In the genomic region with DNA sequence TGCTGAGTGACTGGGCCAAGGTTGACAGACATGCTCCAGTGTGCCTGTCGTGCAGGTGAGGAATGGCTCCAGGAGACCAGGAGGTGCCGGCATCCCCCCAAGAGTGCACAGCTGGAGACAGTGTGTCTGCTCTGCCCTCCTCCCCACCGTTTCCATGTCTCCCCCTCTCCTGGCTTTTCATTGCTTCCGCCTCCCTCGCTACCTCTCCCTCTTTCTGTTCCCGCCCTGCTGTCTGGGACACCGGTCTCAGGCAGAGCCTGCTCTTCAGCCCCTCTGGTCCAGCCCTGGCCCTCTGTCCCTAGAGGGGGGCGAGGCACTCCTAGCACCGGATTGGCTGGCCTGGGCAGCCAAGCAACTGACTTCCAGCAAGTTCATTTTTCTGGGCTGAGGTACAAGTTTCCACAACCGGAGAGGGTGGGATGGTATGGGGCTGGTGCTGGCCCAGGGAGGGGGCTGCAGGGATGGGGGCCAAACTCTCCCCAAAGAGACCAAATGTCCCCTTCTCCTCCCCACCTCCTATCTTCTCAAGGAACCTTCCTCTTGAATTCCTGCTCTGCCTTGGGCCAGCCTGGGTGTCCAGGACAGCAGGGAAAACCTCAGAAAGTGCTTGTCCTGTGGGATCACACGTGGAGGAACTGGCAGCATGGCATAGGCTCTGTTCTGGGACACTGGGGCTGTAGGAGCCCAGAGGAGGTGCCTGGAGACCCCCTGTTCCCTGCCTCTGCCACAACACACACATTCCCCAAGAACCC, we compare ENCODE assay signal across 12 cellular contexts. TPM values are rescaled to one million over a fixed set of nuclear protein-coding genes. Genes with fewer than 3 reads are reported as not detected.
A peak's percentile ranks its signal among the peaks of the same experiment; 100 is the strongest.
DNase-seq lines count a peak whose midpoint lies in the region; ATAC-seq and TF ChIP-seq lines count a peak whose summit lies in the region.
"Had no signal": no experiment of that assay in that cellular context is flagged by ENCODE, and none has a peak within 500 bp of the region (broad histone marks: within the 10 kb centered on the region; RNA-seq: fewer than 3 reads in every experiment).

No MANE protein-coding gene starts in this region.

- H3K79me2 ChIP-seq in PC-3 (ENCODE audit: low read length) (no peaks in the 10 kb centered on the region), parathyroid adenoma (no peaks in the 10 kb centered on the region)

- CTCF ChIA-PET in PC-3 (lab: Charles Lee) = interaction anchor here (1.5 kb wide), 1 partner anchor 79 kb away, joined by 9 read pairs; no protein-coding TSS in a partner anchor

- no peaks in the 10 kb centered on the region for H3K9me3 ChIP-seq in PC-3 (ENCODE audit: low read length)
- no peaks in the 10 kb centered on the region for H3K9me3 ChIP-seq in heart right ventricle
- no peaks in the 10 kb centered on the region for H3K9me3 ChIP-seq in parathyroid adenoma (ENCODE audit: control insufficient read depth, low read length)
- H3K9me3 ChIP-seq: BE2C, psoas muscle, suprapubic skin had no signal

- H3K9ac ChIP-seq in PC-3 (ENCODE audit: low read length) = no peak overlapping the region
- H3K9ac ChIP-seq in parathyroid adenoma = no peak overlapping the region
- H3K9ac ChIP-seq: KMS-11 had no signal

- no peaks in the 10 kb centered on the region for H3K9me2 ChIP-seq in PC-3 (replicated peaks; ENCODE audit: low read length)

- no peaks in the 10 kb centered on the region for H4K20me1 ChIP-seq in PC-3 (ENCODE audit: low read length)

- H3K36me3 ChIP-seq in PC-3 (ENCODE audit: low read depth, low read length) = peaks cover 8% of the 10 kb centered on the region; the same call in 1 of the 2 replicates
- H3K36me3 ChIP-seq in heart right ventricle = peaks cover 0 to 56% (median 5%) of the 10 kb centered on the region in 9 donors
- no peaks in the 10 kb centered on the region for H3K36me3 ChIP-seq in parathyroid adenoma (ENCODE audit: control insufficient read depth, insufficient read depth, low read length)
- H3K36me3 ChIP-seq: BE2C had no signal

- H3F3A ChIP-seq in PC-3 (ENCODE audit: low read length, unreplicated experiment) = no peaks in the 10 kb centered on the region

- WGBS in heart right ventricle, 2 donors = 56% methylated on average over 11 of the region's 11 CpGs

- H3K4me1 ChIP-seq in PC-3 (ENCODE audit: insufficient read depth, low read length) (peaks cover 29% of the 10 kb centered on the region), heart right ventricle (peaks cover 10 to 46% (median 28%) of the 10 kb centered on the region in 9 donors), parathyroid adenoma (peaks cover 35% of the 10 kb centered on the region)
- H3K4me1 ChIP-seq: BE2C had no signal

- ATAC-seq in PC-3 = peak; percentile 10; the same call in 1 of the 2 replicates
- peak in 7 of 8 donors; percentile 7 to 53 (median 42) for ATAC-seq in heart right ventricle
- no peak for ATAC-seq in GM19023 (IDR thresholded peaks at IDR 0.05; ENCODE audit: unreplicated experiment)

- H3K27me3 ChIP-seq in PC-3 (ENCODE audit: low read length) (no peaks in the 10 kb centered on the region), heart right ventricle (no peaks in the 10 kb centered on the region), parathyroid adenoma (ENCODE audit: control insufficient read depth, insufficient read depth, low read length) (no peaks in the 10 kb centered on the region)
- H3K27me3 ChIP-seq: BE2C, suprapubic skin had no signal

- DNase-seq in PC-3 (no peak), heart right ventricle (peak in 1 of 2 donors; percentile 26), NCI-H82 (lab: John Stamatoyannopoulos, UW) (no peak), OCI-M1 (lab: John Stamatoyannopoulos, UW) (no peak)
- DNase-seq in activated T-cell treated with anti-CD3 and anti-CD28 coated beads, Interleukin-2, amount 50 U/mL, for 48 hours = no peak
- DNase-seq: BE2C had no signal

- H3K27ac ChIP-seq in C4-2B (peak overlapping the region; percentile 49), PC-3 (ENCODE audit: low read length) (peak overlapping the region; percentile 29; the same call in 1 of the 2 replicates), heart right ventricle (peak overlapping the region in 4 of 10 donors; percentile 5 to 41 (median 21)), parathyroid adenoma (peak overlapping the region; percentile 85)
- H3K27ac ChIP-seq: KMS-11, psoas muscle, suprapubic skin had no signal

- POLR2A ChIA-PET in PC-3 (lab: Charles Lee; ENCODE audit: unreplicated experiment) = no interaction called here

- TF ChIP-seq CTCF in C4-2B (conservative IDR thresholded peaks at IDR 0.05) (no peak), PC-3 (conservative IDR thresholded peaks at IDR 0.05; ENCODE audit: low read depth, low read length) (no peak), heart right ventricle (IDR thresholded peaks at IDR 0.05) (no peak), parathyroid adenoma (IDR thresholded peaks at IDR 0.05) (no peak)

- H2AFZ ChIP-seq in PC-3 (ENCODE audit: low read length) (no peak overlapping the region), parathyroid adenoma (peak overlapping the region; percentile 61)

- intact Hi-C loops in PC-3 (cut with micrococcal nuclease) = loop anchor here (1.0 kb wide), 1 partner anchor 59 kb away; no protein-coding TSS in a partner anchor
- intact Hi-C loops in heart right ventricle (cut with DNase I) = loop anchor here in 3 of 10 donors (2.0 to 10.0 kb wide), 3 partner anchors 61 to 339 kb away; a partner anchor contains a TSS

- BruUV-seq in PC-3 (replicated peaks; lab: Mats Ljungman, UMichigan) = no TSS peak

- H3K4me3 ChIP-seq in PC-3 (ENCODE audit: low read length) (no peak overlapping the region), heart right ventricle (no peak overlapping the region), parathyroid adenoma (ENCODE audit: low read depth, low read length) (no peak overlapping the region)
- H3K4me3 ChIP-seq: psoas muscle, suprapubic skin had no signal

- 0 out of 2 replicates have a peak overlapping the region, but pooled peaks have one; percentile 7 for H3K4me2 ChIP-seq in PC-3 (ENCODE audit: low read length)
- H3K4me2 ChIP-seq in parathyroid adenoma (ENCODE audit: low read length) = peak overlapping the region; percentile 38
- H3K4me2 ChIP-seq: KMS-11 had no signal

RNA-seq across cellular contexts. Expression of a gene that starts 32.6 kb away (rescaled TPM):
- 7.8 and 18.7 TPM in 2 replicates for total RNA-seq in PC-3 (2014; rRNA removed)
- 10 to 100 TPM in 4 of 10 donors, 1 to 10 TPM in 6; 6.6 to 28.3 (median 7.7) TPM for total RNA-seq in heart right ventricle
- 10 to 100 TPM in 1 of 2 donors, 1 to 10 TPM in 1; 8.6 to 11.5 TPM for polyA plus RNA-seq in heart right ventricle
